Comparison of ENCODE assay signal across 1 cellular context in the genomic region with DNA sequence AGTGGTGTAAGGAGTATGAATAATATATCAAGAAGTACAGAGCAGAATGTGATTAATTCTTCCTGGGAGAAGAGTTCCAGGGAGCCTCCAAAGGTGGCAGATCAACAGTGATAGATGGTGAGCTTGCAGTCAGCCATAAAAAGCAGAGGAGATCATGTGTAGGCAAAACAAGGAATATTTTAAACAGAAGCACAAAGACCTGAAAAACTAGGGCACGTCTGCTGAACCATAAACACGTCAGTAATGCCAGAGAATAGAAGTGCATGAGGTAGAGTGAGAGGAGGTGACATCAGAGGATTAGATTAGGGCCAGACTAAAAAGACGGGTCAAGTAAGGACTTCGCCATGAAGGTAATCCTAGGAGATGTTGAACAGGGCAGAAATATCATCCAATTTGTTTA.
TF ChIP-seq lines count a peak whose summit lies in the region.

No MANE protein-coding gene starts in this region.

TF ChIP-seq in HepG2, 621 proteins besides CTCF, POLR2A, EP300 and RAD21 (continued from another document):
- TF ChIP-seq, protein P1, sequence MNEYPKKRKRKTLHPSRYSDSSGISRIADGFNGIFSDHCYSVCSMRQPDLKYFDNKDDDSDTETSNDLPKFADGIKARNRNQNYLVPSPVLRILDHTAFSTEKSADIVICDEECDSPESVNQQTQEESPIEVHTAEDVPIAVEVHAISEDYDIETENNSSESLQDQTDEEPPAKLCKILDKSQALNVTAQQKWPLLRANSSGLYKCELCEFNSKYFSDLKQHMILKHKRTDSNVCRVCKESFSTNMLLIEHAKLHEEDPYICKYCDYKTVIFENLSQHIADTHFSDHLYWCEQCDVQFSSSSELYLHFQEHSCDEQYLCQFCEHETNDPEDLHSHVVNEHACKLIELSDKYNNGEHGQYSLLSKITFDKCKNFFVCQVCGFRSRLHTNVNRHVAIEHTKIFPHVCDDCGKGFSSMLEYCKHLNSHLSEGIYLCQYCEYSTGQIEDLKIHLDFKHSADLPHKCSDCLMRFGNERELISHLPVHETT (CRISPR knock-in tag; conservative IDR thresholded peaks at IDR 0.05): no peak
- no peak for TF ChIP-seq ZSCAN12 (CRISPR knock-in tag; IDR thresholded peaks at IDR 0.05)
- TF ChIP-seq ZNF775 (CRISPR knock-in tag; IDR thresholded peaks at IDR 0.05; ENCODE audit: borderline replicate concordance): no peak
- no peak for TF ChIP-seq TOPORS (CRISPR knock-in tag; IDR thresholded peaks at IDR 0.05)
- TF ChIP-seq NR2C2 (CRISPR knock-in tag; IDR thresholded peaks at IDR 0.05; ENCODE audit: borderline replicate concordance): no peak
- TF ChIP-seq NFAT5 (CRISPR knock-in tag; IDR thresholded peaks at IDR 0.05): no peak
